In the genomic region with DNA sequence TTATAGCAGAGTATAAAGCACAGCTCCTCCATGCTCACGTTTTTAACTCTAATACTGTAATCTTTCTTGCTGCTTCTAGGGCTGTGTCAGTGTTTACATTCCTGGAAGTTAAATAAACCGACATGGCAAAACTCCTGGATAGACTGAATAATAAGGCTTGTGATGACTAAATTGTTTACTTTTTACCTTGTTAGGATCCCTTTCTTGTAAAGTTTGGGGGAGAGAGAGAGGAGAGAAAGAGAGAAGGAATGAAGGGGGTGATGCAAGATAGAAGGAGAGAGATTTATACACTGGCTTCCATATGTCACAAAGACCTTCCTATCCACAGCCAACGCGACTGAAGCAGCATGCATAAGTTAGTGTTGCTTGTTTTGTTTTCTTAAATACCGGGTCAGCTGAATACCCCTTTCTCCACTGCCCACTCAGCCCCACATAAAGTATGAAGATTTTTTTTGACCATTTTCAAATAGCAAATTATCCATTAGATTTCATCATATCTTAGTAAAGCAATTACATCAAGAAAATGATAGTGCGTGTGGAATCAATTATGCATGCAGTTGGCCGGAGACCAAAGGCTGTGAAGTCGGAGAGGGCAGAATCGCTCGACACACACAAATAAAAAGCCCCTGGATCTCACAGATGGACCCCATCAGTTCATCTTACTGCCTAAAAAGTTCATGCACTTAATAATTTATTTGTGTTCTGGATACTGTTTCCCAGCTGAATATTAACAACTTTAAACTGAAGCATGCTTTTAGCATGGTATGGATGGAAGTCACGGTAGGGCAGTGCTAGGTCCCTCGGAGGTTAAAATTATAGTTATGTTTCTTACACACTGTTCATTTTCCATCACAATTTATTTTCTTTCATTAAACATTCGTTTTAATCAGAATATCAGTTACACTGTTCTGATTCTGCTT, we compare ENCODE assay signal across 15 cellular contexts. TPM values are rescaled to one million over a fixed set of nuclear protein-coding genes. Genes with fewer than 3 reads are reported as not detected.
A peak's percentile ranks its signal among the peaks of the same experiment; 100 is the strongest.
DNase-seq lines count a peak whose midpoint lies in the region; ATAC-seq, FAIRE-seq and TF ChIP-seq lines count a peak whose summit lies in the region.
"Had no signal": no experiment of that assay in that cellular context is flagged by ENCODE, and none has a peak within 500 bp of the region (broad histone marks: within the 10 kb centered on the region; RNA-seq: fewer than 3 reads in every experiment).

No MANE protein-coding gene starts in this region.

- no peak for TF ChIP-seq POLR2A in A549 (IDR thresholded peaks at IDR 0.05; ENCODE audit: low read length)

- H3K27me3 Mint-ChIP-seq in WTC11 (ENCODE audit: low read depth), result no peaks in the 10 kb centered on the region
- H3K27me3 Mint-ChIP-seq in activated CD4-positive, alpha-beta T cell treated with anti-CD3 and anti-CD28 coated beads for 36 hours, result peaks cover 31% of the 10 kb centered on the region

- no peaks in the 10 kb centered on the region for H3K36me3 Mint-ChIP-seq in WTC11
- no peaks in the 10 kb centered on the region for H3K36me3 Mint-ChIP-seq in activated CD4-positive, alpha-beta T cell treated with anti-CD3 and anti-CD28 coated beads for 36 hours (ENCODE audit: low read depth)

- H3K4me1 ChIP-seq in A549, result peaks cover 11% of the 10 kb centered on the region
- H3K4me1 ChIP-seq in iPS-20b (ENCODE audit: insufficient read depth, low read length), result peaks cover 96% of the 10 kb centered on the region

- H3K4me3 ChIP-seq in A549 (no peak overlapping the region), iPS-20b (ENCODE audit: low read length) (peak overlapping the region; percentile 7; the same call in 1 of the 2 replicates)

- peak overlapping the region; percentile 1; the same call in 1 of the 2 replicates for H3K4me3 Mint-ChIP-seq in WTC11
- H3K4me3 Mint-ChIP-seq in activated CD4-positive, alpha-beta T cell treated with anti-CD3 and anti-CD28 coated beads for 36 hours, result no peak overlapping the region

- ATAC-seq in A549 (peak in 1 of 2 experiments; percentile 29; a peak in 1 of 6 replicates), WTC11 (no peak)
- ATAC-seq in activated CD4-positive, alpha-beta T cell treated with anti-CD3 and anti-CD28 coated beads for 36 hours, result no peak

- H3K27ac Mint-ChIP-seq in WTC11, result peak overlapping the region; percentile 5; the same call in 1 of the 2 replicates
- no peak overlapping the region for H3K27ac Mint-ChIP-seq in activated CD4-positive, alpha-beta T cell treated with anti-CD3 and anti-CD28 coated beads for 36 hours

- peaks cover 98% of the 10 kb centered on the region for H3K4me1 Mint-ChIP-seq in WTC11
- peaks cover 26% of the 10 kb centered on the region for H3K4me1 Mint-ChIP-seq in activated CD4-positive, alpha-beta T cell treated with anti-CD3 and anti-CD28 coated beads for 36 hours

- no peaks in the 10 kb centered on the region for H3K9me3 Mint-ChIP-seq in WTC11
- H3K9me3 Mint-ChIP-seq in activated CD4-positive, alpha-beta T cell treated with anti-CD3 and anti-CD28 coated beads for 36 hours (ENCODE audit: low read depth), result no peaks in the 10 kb centered on the region

- DNase-seq in A549 (ENCODE audit: low read depth in 1 of 2, low spot score in 1 of 2) (no peak), GM04503 (ENCODE audit: low read depth) (peak; percentile 30), WTC11 (ENCODE audit: low spot score) (no peak), DMS79 treated with DMSO at 0.1 percent for 48 hours (lab: John Stamatoyannopoulos, UW) (no peak), cerebellar cortex (ENCODE audit: low spot score) (no peak), medulla oblongata (ENCODE audit: extremely low spot score) (no peak)
- no peak for DNase-seq in activated CD4-positive, alpha-beta T cell treated with anti-CD3 and anti-CD28 coated beads for 36 hours
- DNase-seq: activated CD4-positive, CD25-positive, alpha-beta regulatory T cell treated with anti-CD3 and anti-CD28 coated beads, Interleukin-2, amount 50 U/mL, for 72 hours; midbrain; NCI-H1105 treated with DMSO at 0.1 percent for 48 hours; stimulated activated naive CD4-positive, alpha-beta T cell had no signal

- TF ChIP-seq CTCF in A549 (IDR thresholded peaks at IDR 0.05) (no peak), WTC11 (IDR thresholded peaks at IDR 0.05) (no peak)

- intact Hi-C loops in activated CD4-positive, alpha-beta T cell treated with anti-CD3 and anti-CD28 coated beads for 36 hours (cut with DNase I, micrococcal nuclease), result no loop called here

- CTCF ChIA-PET in A549 (lab: Yijun Ruan, JAX), result interaction anchor here (1.2 kb wide), 1 partner anchor 16 kb away, joined by 3 read pairs; no protein-coding TSS in a partner anchor
- CTCF ChIA-PET in WTC11 (lab: Charles Lee), result interaction anchor here (0.9 to 2.6 kb wide), 3 partner anchors 11 to 17 kb away, joined by 3 to 9 read pairs (median 4); no protein-coding TSS in a partner anchor
- CTCF ChIA-PET in activated CD4-positive, alpha-beta T cell treated with anti-CD3 and anti-CD28 coated beads for 36 hours (lab: Charles Lee), result no interaction called here

- WGBS in A549 (ENCODE audit: missing lambda C conversion rate), result 50% methylated on average over 13 of the region's 13 CpGs

- no peaks in the 10 kb centered on the region for H3K27me3 ChIP-seq in iPS-20b (ENCODE audit: insufficient read depth, low read length)

- TF ChIP-seq RAD21 in A549 (conservative IDR thresholded peaks at IDR 0.05 in 1 of 2, IDR thresholded peaks at IDR 0.05 in 1 of 2), result no peak

- H3K27ac ChIP-seq in A549 (no peak overlapping the region), iPS-20b (ENCODE audit: low read length) (no peak overlapping the region)
- H3K27ac ChIP-seq: C4-2B had no signal

- H3K9me3 ChIP-seq in A549 (no peaks in the 10 kb centered on the region), iPS-20b (ENCODE audit: insufficient read depth, low read depth, low read length) (no peaks in the 10 kb centered on the region)

- TF ChIP-seq EP300 in A549 (IDR thresholded peaks at IDR 0.05), result no peak

- H3K4me2 ChIP-seq in A549, result peak overlapping the region; percentile 5; the same call in 1 of the 3 replicates

- no peak for FAIRE-seq in A549 (lab: Jason Lieb, UNC)
- FAIRE-seq: GM18507, RCC 7860 had no signal

- no peak overlapping the region; the same call in 1 of the 2 replicates for H3K9ac ChIP-seq in iPS-20b (ENCODE audit: low read depth, low read length)

- POLR2A ChIA-PET in A549 (lab: Yijun Ruan, JAX) (interaction anchor here (0.5 kb wide), 1 partner anchor 20 kb away, joined by 5 read pairs; a partner anchor contains a TSS), WTC11 (lab: Charles Lee) (no interaction called here)
- POLR2A ChIA-PET in activated CD4-positive, alpha-beta T cell treated with anti-CD3 and anti-CD28 coated beads for 36 hours (lab: Charles Lee), result interaction anchor here (0.6 kb wide), 1 partner anchor 1333 kb away, joined by 4 read pairs; no protein-coding TSS in a partner anchor

- H3K36me3 ChIP-seq in iPS-20b (ENCODE audit: insufficient read depth, low read depth, low read length), result peaks cover 16% of the 10 kb centered on the region

TF ChIP-seq in WTC11, 78 proteins besides CTCF, POLR2A, EP300 and RAD21:
- TF ChIP-seq TEAD4 (CRISPR knock-in tag; IDR thresholded peaks at IDR 0.05) (no peak), NFYB (CRISPR knock-in tag; conservative IDR thresholded peaks at IDR 0.05; ENCODE audit: low read depth) (no peak), MXD4 (CRISPR knock-in tag; IDR thresholded peaks at IDR 0.05; ENCODE audit: borderline replicate concordance) (no peak), JAZF1 (CRISPR knock-in tag; IDR thresholded peaks at IDR 0.05) (no peak), HMGA2 (CRISPR knock-in tag; IDR thresholded peaks at IDR 0.05) (no peak)
- TF ChIP-seq, protein P1, sequence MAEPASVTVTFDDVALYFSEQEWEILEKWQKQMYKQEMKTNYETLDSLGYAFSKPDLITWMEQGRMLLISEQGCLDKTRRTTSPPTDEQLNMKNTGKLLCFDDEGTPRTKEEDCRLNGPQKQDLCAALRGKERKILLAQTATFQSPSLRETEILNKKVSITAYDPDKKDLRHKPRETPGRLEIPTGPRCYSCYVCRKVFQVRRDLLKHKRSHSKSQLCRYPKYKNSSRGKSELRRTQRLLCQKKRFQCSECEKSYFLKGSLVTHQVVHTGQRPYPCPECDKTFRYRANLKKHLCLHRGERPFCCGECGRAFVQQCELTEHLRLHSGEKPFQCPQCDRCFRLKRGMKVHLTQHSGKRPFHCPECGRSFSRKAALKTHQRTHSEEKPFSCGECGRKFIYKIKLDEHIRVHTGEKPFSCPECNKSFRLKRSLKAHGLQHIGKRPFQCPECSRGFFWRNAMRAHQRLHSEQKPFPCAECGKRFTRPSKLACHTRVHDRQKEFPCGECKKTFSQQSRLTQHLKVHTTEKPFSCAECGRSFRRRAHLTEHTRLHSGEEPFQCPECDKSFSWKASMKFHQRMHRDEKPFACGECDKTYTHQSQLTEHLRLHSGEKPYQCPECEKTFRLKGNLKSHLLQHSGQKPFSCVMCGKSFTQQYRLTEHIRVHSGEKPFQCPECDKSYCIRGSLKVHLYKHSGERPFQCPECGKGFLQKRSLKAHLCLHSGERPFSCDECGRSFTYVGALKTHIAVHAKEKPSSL (CRISPR knock-in tag; conservative IDR thresholded peaks at IDR 0.05), result no peak
- TF ChIP-seq, protein P2, sequence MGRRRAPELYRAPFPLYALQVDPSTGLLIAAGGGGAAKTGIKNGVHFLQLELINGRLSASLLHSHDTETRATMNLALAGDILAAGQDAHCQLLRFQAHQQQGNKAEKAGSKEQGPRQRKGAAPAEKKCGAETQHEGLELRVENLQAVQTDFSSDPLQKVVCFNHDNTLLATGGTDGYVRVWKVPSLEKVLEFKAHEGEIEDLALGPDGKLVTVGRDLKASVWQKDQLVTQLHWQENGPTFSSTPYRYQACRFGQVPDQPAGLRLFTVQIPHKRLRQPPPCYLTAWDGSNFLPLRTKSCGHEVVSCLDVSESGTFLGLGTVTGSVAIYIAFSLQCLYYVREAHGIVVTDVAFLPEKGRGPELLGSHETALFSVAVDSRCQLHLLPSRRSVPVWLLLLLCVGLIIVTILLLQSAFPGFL (CRISPR knock-in tag; IDR thresholded peaks at IDR 0.05; ENCODE audit: borderline replicate concordance), result no peak
- TF ChIP-seq, protein P3, sequence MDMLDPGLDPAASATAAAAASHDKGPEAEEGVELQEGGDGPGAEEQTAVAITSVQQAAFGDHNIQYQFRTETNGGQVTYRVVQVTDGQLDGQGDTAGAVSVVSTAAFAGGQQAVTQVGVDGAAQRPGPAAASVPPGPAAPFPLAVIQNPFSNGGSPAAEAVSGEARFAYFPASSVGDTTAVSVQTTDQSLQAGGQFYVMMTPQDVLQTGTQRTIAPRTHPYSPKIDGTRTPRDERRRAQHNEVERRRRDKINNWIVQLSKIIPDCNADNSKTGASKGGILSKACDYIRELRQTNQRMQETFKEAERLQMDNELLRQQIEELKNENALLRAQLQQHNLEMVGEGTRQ (CRISPR knock-in tag; IDR thresholded peaks at IDR 0.05), result no peak

RNA-seq across cellular contexts. Expression of a gene that starts 20.1 kb away (rescaled TPM):
- polyA plus RNA-seq in A549 (2011; rRNA removed), result 0.12 and 0.13 TPM in 2 replicates
- polyA plus RNA-seq in A549 (2012; cell fraction: cytosol; rRNA removed), result 0.03 TPM in 2 replicates
- polyA plus RNA-seq in A549 (2012; cell fraction: nucleus; rRNA removed), result 0.01 and 0.02 TPM in 2 replicates
- 0.04 to 0.12 TPM in 2 of 3 replicates, not detected in the other for polyA plus RNA-seq in A549 (2017; fragmentation: RNase III; extraction: RNeasy Plus Mini Kit Qiagen cat#74134 plus additional on column Dnase treatment)
- polyA minus RNA-seq in A549 (2011; rRNA and poly(A)+ RNA removed), result 0.10 and 0.41 TPM in 2 replicates
- total RNA-seq in WTC11 (2021), result 45.0 to 53.2 TPM (median 46.8 TPM) in 3 replicates
- total RNA-seq in activated CD4-positive, alpha-beta T cell treated with anti-CD3 and anti-CD28 coated beads for 36 hours, result under 1 TPM; 0.57 to 0.98 TPM

Comparison
In these comparisons a context has a peak if more than half of its experiments do, and no peak if none do; other contexts are left out.
1. RNA of a gene that starts 20.1 kb away (total RNA-seq): 45.0 to 53.2 TPM in WTC11; 0.57 to 0.98 TPM in activated CD4-positive, alpha-beta T cell treated with anti-CD3 and anti-CD28 coated beads for 36 hours; every median in the first group is over 10 times any median in the second.